In the genomic region with DNA sequence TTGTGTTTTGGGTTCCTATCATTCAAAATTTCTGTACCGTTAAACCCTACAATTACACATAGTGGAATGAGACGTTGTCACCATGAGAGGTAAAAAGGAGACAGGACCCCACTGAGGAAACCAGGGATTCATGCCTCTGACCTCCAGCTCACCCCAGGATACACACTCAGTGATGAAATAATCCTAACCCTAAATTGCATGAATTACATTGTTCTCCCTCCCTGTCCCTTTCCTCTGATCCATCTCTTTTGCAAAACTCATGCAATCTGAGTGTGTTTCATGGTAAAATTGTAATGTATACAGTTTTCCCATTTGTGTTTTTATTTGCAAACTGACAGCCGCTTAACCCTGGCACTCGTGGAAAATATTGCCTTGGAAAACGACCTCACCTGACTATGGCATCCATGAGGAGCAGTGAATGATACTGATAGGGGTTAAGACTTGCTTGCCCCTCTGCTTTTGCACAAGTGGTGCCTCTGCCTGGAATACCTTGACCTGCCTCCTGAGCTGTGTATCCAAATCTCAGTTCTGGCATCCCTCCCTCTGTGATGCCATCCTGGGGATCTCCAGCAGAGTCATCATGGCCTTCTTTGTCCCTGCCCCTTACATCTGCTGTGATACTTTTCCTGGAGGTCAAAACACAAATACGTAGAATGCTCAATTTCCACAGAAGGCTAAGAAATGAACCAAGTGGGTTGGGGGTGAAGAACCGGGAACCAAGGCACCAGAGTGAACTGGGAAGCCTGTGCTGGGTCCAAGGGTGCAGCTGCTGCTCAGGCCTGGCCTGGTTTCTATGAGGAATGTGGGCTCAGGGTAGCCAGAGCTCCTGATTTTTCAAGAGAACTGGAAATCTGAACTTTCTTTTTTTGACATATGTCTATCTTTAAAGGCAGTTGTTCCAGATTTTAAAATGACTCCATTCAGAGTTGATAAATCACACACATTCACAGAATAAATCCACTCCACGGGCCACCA, we compare ENCODE assay signal across 14 cellular contexts.
DNase-seq lines count a peak whose midpoint lies in the region; ATAC-seq and TF ChIP-seq lines count a peak whose summit lies in the region.
"Had no signal": no experiment of that assay in that cellular context is flagged by ENCODE, and none has a peak within 500 bp of the region (broad histone marks: within the 10 kb centered on the region; RNA-seq: fewer than 3 reads in every experiment).

No MANE protein-coding gene starts in this region.

- H3K18ac ChIP-seq in neuronal stem cell (ENCODE audit: low read length) = no peak overlapping the region

- H3K9me3 Mint-ChIP-seq in chondrocyte (ENCODE audit: low read depth) = no peaks in the 10 kb centered on the region
- no peaks in the 10 kb centered on the region for H3K9me3 Mint-ChIP-seq in stimulated activated memory B cell treated with anti-CD40 and anti-IgM and Interleukin-4, amounts not matched to agents 10 μg/mL and 1 μg/mL and 100 μg/mL, for 72 hours

- H3K27ac Mint-ChIP-seq in chondrocyte (ENCODE audit: unreplicated experiment) = peak overlapping the region; percentile 90
- H3K27ac Mint-ChIP-seq in stimulated activated memory B cell treated with anti-CD40 and anti-IgM and Interleukin-4, amounts not matched to agents 10 μg/mL and 1 μg/mL and 100 μg/mL, for 72 hours = no peak overlapping the region

- no peaks in the 10 kb centered on the region for H3K27me3 Mint-ChIP-seq in chondrocyte (ENCODE audit: low read depth)
- no peaks in the 10 kb centered on the region for H3K27me3 Mint-ChIP-seq in stimulated activated memory B cell treated with anti-CD40 and anti-IgM and Interleukin-4, amounts not matched to agents 10 μg/mL and 1 μg/mL and 100 μg/mL, for 72 hours

- no peak for TF ChIP-seq CTCF in chondrocyte (IDR thresholded peaks at IDR 0.05)

- no peaks in the 10 kb centered on the region for H3K27me3 ChIP-seq in neuronal stem cell (ENCODE audit: control insufficient read depth in 3 of 3, insufficient read depth in 3 of 3, low read depth in 1 of 3, low read length in 3 of 3)
- H3K27me3 ChIP-seq: dorsolateral prefrontal cortex had no signal

- no peak overlapping the region for H3K4ac ChIP-seq in neuronal stem cell (ENCODE audit: low read length)

- H3K79me1 ChIP-seq in neuronal stem cell (ENCODE audit: low read depth, low read length) = no peaks in the 10 kb centered on the region

- no peak overlapping the region for H3K4me2 ChIP-seq in neuronal stem cell (ENCODE audit: insufficient read depth, low read length, poor library complexity, severe bottlenecking)

- H2BK15ac ChIP-seq in neuronal stem cell (ENCODE audit: low read length) = no peak overlapping the region

- no peak overlapping the region for H2BK12ac ChIP-seq in neuronal stem cell (ENCODE audit: low read length)

- DNase-seq in AG08395 (ENCODE audit: low spot score) (peak; percentile 24), HuH-7.5 (ENCODE audit: low spot score) (peak; percentile 82), chondrocyte (ENCODE audit: low spot score) (no peak), neuronal stem cell (ENCODE audit: low spot score) (no peak), HT-29 (ENCODE audit: low spot score) (no peak)
- DNase-seq in activated naive CD4-positive, alpha-beta T cell treated with anti-CD3 and anti-CD28 coated beads, Interleukin-2, amount 50 U/mL, for 16 hours = no peak
- DNase-seq: activated effector memory CD4-positive, alpha-beta T cell treated with Interleukin-2 at 50 U/mL for 16 hours; dorsolateral prefrontal cortex; NCI-H1092; psoas muscle had no signal

- WGBS in neuronal stem cell (ENCODE audit: extremely low coverage in 2 of 2, insufficient read length in 2 of 2, insufficient replicate concordance in 1 of 2), 2 donors = no CpG with 5 or more reads among the region's 8 CpGs

- H3K14ac ChIP-seq in neuronal stem cell (ENCODE audit: low read length) = no peak overlapping the region

- no peak overlapping the region for H4K91ac ChIP-seq in neuronal stem cell (ENCODE audit: low read depth, low read length, poor library complexity)

- H2AK5ac ChIP-seq in neuronal stem cell (ENCODE audit: low read depth, low read length) = peak overlapping the region; percentile 2

- H3K23ac ChIP-seq in neuronal stem cell (ENCODE audit: low read depth, low read length, poor library complexity) = no peak overlapping the region

- H2AFZ ChIP-seq in neuronal stem cell (ENCODE audit: low read length) = peak overlapping the region; percentile 0

- H3K4me3 ChIP-seq in neuronal stem cell (ENCODE audit: low read length in 2 of 2) = no peak overlapping the region
- H3K4me3 ChIP-seq: dorsolateral prefrontal cortex, psoas muscle, SK-N-MC, thoracic aorta had no signal

- no peaks in the 10 kb centered on the region for H3K36me3 Mint-ChIP-seq in chondrocyte (ENCODE audit: low read depth)
- no peaks in the 10 kb centered on the region for H3K36me3 Mint-ChIP-seq in stimulated activated memory B cell treated with anti-CD40 and anti-IgM and Interleukin-4, amounts not matched to agents 10 μg/mL and 1 μg/mL and 100 μg/mL, for 72 hours

- peaks cover 24% of the 10 kb centered on the region for H3K4me1 Mint-ChIP-seq in chondrocyte (ENCODE audit: low read depth)
- peaks cover 5% of the 10 kb centered on the region for H3K4me1 Mint-ChIP-seq in stimulated activated memory B cell treated with anti-CD40 and anti-IgM and Interleukin-4, amounts not matched to agents 10 μg/mL and 1 μg/mL and 100 μg/mL, for 72 hours

- H2BK5ac ChIP-seq in neuronal stem cell (ENCODE audit: low read length) = no peak overlapping the region

- no peak overlapping the region for H3K27ac ChIP-seq in neuronal stem cell (replicated peaks; ENCODE audit: low read length)
- H3K27ac ChIP-seq: dorsolateral prefrontal cortex, psoas muscle, SK-N-MC, thoracic aorta had no signal

- peaks cover 0 to 8% of the 10 kb centered on the region in 2 donors for H3K4me1 ChIP-seq in neuronal stem cell (ENCODE audit: control insufficient read depth in 2 of 2, insufficient read depth in 1 of 2, low read depth in 1 of 2, low read length in 2 of 2)
- H3K4me1 ChIP-seq: psoas muscle had no signal

- no peaks in the 10 kb centered on the region for H3K36me3 ChIP-seq in neuronal stem cell (replicated peaks in 1 of 2; ENCODE audit: control insufficient read depth in 2 of 2, insufficient read depth in 2 of 2, low read length in 2 of 2)
- H3K36me3 ChIP-seq: thoracic aorta had no signal

- H4K8ac ChIP-seq in neuronal stem cell (ENCODE audit: low read depth, low read length) = no peak overlapping the region

- H3K4me3 Mint-ChIP-seq in chondrocyte (ENCODE audit: unreplicated experiment) = no peak overlapping the region
- no peak overlapping the region for H3K4me3 Mint-ChIP-seq in stimulated activated memory B cell treated with anti-CD40 and anti-IgM and Interleukin-4, amounts not matched to agents 10 μg/mL and 1 μg/mL and 100 μg/mL, for 72 hours

- no peak overlapping the region for H3K9ac ChIP-seq in neuronal stem cell (ENCODE audit: low read depth, low read length, poor library complexity)

- no peak for ATAC-seq in HG03521 (IDR thresholded peaks at IDR 0.05; ENCODE audit: unreplicated experiment)
- no peak for ATAC-seq in stimulated activated memory B cell treated with anti-CD40 and anti-IgM and Interleukin-4, amounts not matched to agents 10 μg/mL and 1 μg/mL and 100 μg/mL, for 72 hours
- ATAC-seq: psoas muscle had no signal

- H3K9me3 ChIP-seq in neuronal stem cell (replicated peaks in 1 of 2; ENCODE audit: control insufficient read depth in 2 of 2, insufficient read depth in 1 of 2, low read depth in 1 of 2, low read length in 2 of 2) = no peaks in the 10 kb centered on the region
- H3K9me3 ChIP-seq: psoas muscle, thoracic aorta had no signal

- peak overlapping the region; percentile 13 for H2BK120ac ChIP-seq in neuronal stem cell (ENCODE audit: low read depth, low read length)

Comparison
In these comparisons a context has a peak if more than half of its experiments do, and no peak if none do; other contexts are left out.
1. DNase-seq: peak in AG08395 (single experiment) and HuH-7.5 (single experiment); none in chondrocyte (single experiment), neuronal stem cell (single experiment), activated naive CD4-positive, alpha-beta T cell treated with anti-CD3 and anti-CD28 coated beads, Interleukin-2, amount 50 U/mL, for 16 hours (single experiment) and HT-29 (single experiment).